1 cellular context compared by ENCODE assay signal in genomic region chr6:138555294-138555988, GRCh38.
TF ChIP-seq lines count a peak whose summit lies in the region.

No MANE protein-coding gene starts in this region.

TF ChIP-seq in HCT116, 20 proteins besides CTCF, POLR2A, EP300 and RAD21 (continued from another document):
- no peak for TF ChIP-seq REST (IDR thresholded peaks at IDR 0.05; ENCODE audit: low read depth)
- TF ChIP-seq ELF1 (IDR thresholded peaks at IDR 0.05; ENCODE audit: borderline replicate concordance, low read depth), result no peak
